Comparison of ENCODE assay signal across 1 cellular context in genomic region chr1:151061704-151062103, GRCh38.
TF ChIP-seq lines count a peak whose summit lies in the region.

No MANE protein-coding gene starts in this region.

TF ChIP-seq in H1, 55 proteins besides CTCF, POLR2A, EP300 and RAD21:
- TF ChIP-seq SAP30 (IDR thresholded peaks at IDR 0.05; ENCODE audit: insufficient read depth, insufficient replicate concordance, low read length) (no peak), CHD1 (IDR thresholded peaks at IDR 0.05; ENCODE audit: low read depth, low read length) (no peak)
